Comparison of ENCODE assay signal across 1 cellular context in the genomic region with DNA sequence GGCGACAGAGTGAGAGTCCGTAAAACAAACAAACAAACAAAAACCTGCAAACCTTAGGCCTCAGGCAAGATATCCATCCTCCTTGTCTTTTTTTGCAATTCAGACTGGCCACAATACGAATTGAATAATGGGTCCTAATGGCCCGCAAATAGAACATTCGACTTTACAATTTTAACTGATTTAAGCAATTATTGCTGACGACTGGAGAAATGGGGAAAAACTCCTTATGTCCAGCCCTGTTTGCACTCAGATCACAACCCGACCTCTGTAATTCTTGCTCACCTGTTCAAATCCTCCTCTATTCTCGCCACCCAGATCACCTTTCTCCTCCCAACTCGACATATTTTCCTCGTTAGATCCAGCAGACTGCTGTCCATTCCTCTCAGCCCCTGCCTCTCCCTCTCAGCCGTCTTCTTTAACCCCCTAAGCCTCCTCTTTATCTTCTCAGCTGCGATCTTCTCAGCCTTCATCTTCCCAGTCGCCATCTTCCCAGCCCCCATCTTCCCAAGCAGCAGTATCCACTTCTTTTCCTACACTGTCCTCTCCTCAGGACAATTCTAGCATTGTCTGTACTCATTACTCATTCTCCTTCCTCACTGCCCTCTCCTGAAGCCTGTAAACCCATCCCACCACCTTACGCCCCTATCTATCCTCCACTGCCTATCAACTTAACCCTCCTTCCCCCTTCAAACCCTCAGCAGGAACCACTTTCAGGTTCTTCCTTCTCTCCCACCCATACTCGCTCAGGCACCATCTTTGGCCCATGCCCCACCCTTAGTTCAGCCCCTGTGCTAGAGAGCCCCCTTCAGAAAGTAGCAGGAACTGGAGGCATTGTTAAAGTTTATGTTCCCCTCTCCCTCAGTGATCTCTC.
TF ChIP-seq lines count a peak whose summit lies in the region.

No MANE protein-coding gene starts in this region.

TF ChIP-seq in K562, 482 proteins besides CTCF, POLR2A, EP300 and RAD21 (continued from another document and continues in another):
- TF ChIP-seq ETS1 (conservative IDR thresholded peaks at IDR 0.05; ENCODE audit: control insufficient read depth, low read depth, low read length) = no peak
- TF ChIP-seq, protein P1, sequence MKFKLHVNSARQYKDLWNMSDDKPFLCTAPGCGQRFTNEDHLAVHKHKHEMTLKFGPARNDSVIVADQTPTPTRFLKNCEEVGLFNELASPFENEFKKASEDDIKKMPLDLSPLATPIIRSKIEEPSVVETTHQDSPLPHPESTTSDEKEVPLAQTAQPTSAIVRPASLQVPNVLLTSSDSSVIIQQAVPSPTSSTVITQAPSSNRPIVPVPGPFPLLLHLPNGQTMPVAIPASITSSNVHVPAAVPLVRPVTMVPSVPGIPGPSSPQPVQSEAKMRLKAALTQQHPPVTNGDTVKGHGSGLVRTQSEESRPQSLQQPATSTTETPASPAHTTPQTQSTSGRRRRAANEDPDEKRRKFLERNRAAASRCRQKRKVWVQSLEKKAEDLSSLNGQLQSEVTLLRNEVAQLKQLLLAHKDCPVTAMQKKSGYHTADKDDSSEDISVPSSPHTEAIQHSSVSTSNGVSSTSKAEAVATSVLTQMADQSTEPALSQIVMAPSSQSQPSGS (CRISPR knock-in tag; IDR thresholded peaks at IDR 0.05) = no peak
- TF ChIP-seq MNT (conservative IDR thresholded peaks at IDR 0.05) = peak in 1 of 2 experiments; percentile 46; a peak in 1 of 4 replicates
- TF ChIP-seq, protein P2, sequence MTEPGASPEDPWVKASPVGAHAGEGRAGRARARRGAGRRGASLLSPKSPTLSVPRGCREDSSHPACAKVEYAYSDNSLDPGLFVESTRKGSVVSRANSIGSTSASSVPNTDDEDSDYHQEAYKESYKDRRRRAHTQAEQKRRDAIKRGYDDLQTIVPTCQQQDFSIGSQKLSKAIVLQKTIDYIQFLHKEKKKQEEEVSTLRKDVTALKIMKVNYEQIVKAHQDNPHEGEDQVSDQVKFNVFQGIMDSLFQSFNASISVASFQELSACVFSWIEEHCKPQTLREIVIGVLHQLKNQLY (CRISPR knock-in tag; conservative IDR thresholded peaks at IDR 0.05) = no peak
- no peak for TF ChIP-seq TCF7L2 (IDR thresholded peaks at IDR 0.05; ENCODE audit: low read depth, low read length)
- TF ChIP-seq TAF15 (IDR thresholded peaks at IDR 0.05; ENCODE audit: low read depth, low read length) = no peak
- no peak for TF ChIP-seq ZNF707 (CRISPR knock-in tag; conservative IDR thresholded peaks at IDR 0.05)
- no peak for TF ChIP-seq GATA2 (CRISPR knock-in tag; IDR thresholded peaks at IDR 0.05)
- no peak for TF ChIP-seq ETV5 (CRISPR knock-in tag; IDR thresholded peaks at IDR 0.05; ENCODE audit: low read depth)
- TF ChIP-seq, protein P3, sequence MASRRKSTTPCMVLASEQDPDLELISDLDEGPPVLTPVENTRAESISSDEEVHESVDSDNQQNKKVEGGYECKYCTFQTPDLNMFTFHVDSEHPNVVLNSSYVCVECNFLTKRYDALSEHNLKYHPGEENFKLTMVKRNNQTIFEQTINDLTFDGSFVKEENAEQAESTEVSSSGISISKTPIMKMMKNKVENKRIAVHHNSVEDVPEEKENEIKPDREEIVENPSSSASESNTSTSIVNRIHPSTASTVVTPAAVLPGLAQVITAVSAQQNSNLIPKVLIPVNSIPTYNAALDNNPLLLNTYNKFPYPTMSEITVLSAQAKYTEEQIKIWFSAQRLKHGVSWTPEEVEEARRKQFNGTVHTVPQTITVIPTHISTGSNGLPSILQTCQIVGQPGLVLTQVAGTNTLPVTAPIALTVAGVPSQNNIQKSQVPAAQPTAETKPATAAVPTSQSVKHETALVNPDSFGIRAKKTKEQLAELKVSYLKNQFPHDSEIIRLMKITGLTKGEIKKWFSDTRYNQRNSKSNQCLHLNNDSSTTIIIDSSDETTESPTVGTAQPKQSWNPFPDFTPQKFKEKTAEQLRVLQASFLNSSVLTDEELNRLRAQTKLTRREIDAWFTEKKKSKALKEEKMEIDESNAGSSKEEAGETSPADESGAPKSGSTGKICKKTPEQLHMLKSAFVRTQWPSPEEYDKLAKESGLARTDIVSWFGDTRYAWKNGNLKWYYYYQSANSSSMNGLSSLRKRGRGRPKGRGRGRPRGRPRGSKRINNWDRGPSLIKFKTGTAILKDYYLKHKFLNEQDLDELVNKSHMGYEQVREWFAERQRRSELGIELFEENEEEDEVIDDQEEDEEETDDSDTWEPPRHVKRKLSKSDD (conservative IDR thresholded peaks at IDR 0.05; ENCODE audit: low read length) = no peak
- no peak for TF ChIP-seq ILK (tag; IDR thresholded peaks at IDR 0.05; ENCODE audit: borderline replicate concordance, low read depth)
- TF ChIP-seq HIVEP1 (CRISPR knock-in tag; IDR thresholded peaks at IDR 0.05) = no peak
- no peak for TF ChIP-seq XRCC3 (IDR thresholded peaks at IDR 0.05)
- TF ChIP-seq, protein P4, sequence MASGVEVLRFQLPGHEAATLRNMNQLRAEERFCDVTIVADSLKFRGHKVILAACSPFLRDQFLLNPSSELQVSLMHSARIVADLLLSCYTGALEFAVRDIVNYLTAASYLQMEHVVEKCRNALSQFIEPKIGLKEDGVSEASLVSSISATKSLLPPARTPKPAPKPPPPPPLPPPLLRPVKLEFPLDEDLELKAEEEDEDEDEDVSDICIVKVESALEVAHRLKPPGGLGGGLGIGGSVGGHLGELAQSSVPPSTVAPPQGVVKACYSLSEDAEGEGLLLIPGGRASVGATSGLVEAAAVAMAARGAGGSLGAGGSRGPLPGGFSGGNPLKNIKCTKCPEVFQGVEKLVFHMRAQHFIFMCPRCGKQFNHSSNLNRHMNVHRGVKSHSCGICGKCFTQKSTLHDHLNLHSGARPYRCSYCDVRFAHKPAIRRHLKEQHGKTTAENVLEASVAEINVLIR (CRISPR knock-in tag; IDR thresholded peaks at IDR 0.05) = no peak
- no peak for TF ChIP-seq ZNF282 (CRISPR knock-in tag; IDR thresholded peaks at IDR 0.05)
- TF ChIP-seq, protein P5, sequence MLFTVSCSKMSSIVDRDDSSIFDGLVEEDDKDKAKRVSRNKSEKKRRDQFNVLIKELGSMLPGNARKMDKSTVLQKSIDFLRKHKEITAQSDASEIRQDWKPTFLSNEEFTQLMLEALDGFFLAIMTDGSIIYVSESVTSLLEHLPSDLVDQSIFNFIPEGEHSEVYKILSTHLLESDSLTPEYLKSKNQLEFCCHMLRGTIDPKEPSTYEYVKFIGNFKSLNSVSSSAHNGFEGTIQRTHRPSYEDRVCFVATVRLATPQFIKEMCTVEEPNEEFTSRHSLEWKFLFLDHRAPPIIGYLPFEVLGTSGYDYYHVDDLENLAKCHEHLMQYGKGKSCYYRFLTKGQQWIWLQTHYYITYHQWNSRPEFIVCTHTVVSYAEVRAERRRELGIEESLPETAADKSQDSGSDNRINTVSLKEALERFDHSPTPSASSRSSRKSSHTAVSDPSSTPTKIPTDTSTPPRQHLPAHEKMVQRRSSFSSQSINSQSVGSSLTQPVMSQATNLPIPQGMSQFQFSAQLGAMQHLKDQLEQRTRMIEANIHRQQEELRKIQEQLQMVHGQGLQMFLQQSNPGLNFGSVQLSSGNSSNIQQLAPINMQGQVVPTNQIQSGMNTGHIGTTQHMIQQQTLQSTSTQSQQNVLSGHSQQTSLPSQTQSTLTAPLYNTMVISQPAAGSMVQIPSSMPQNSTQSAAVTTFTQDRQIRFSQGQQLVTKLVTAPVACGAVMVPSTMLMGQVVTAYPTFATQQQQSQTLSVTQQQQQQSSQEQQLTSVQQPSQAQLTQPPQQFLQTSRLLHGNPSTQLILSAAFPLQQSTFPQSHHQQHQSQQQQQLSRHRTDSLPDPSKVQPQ (CRISPR knock-in tag; IDR thresholded peaks at IDR 0.05; ENCODE audit: borderline replicate concordance) = no peak
- no peak for TF ChIP-seq XRCC5 (IDR thresholded peaks at IDR 0.05; ENCODE audit: low read depth, low read length)
- no peak for TF ChIP-seq ZNF146 (CRISPR knock-in tag; IDR thresholded peaks at IDR 0.05; ENCODE audit: unreplicated experiment)
- no peak for TF ChIP-seq STAT5A (IDR thresholded peaks at IDR 0.05; ENCODE audit: borderline replicate concordance, low read length)
- peak; percentile 97 for TF ChIP-seq BRD9 (IDR thresholded peaks at IDR 0.05; ENCODE audit: low read depth, partially characterized antibody)
- TF ChIP-seq ZNF165 (CRISPR knock-in tag; IDR thresholded peaks at IDR 0.05; ENCODE audit: borderline replicate concordance) = no peak
- TF ChIP-seq ZNF644 (tag; IDR thresholded peaks at IDR 0.05; ENCODE audit: low read depth) = no peak
- TF ChIP-seq, protein P6, sequence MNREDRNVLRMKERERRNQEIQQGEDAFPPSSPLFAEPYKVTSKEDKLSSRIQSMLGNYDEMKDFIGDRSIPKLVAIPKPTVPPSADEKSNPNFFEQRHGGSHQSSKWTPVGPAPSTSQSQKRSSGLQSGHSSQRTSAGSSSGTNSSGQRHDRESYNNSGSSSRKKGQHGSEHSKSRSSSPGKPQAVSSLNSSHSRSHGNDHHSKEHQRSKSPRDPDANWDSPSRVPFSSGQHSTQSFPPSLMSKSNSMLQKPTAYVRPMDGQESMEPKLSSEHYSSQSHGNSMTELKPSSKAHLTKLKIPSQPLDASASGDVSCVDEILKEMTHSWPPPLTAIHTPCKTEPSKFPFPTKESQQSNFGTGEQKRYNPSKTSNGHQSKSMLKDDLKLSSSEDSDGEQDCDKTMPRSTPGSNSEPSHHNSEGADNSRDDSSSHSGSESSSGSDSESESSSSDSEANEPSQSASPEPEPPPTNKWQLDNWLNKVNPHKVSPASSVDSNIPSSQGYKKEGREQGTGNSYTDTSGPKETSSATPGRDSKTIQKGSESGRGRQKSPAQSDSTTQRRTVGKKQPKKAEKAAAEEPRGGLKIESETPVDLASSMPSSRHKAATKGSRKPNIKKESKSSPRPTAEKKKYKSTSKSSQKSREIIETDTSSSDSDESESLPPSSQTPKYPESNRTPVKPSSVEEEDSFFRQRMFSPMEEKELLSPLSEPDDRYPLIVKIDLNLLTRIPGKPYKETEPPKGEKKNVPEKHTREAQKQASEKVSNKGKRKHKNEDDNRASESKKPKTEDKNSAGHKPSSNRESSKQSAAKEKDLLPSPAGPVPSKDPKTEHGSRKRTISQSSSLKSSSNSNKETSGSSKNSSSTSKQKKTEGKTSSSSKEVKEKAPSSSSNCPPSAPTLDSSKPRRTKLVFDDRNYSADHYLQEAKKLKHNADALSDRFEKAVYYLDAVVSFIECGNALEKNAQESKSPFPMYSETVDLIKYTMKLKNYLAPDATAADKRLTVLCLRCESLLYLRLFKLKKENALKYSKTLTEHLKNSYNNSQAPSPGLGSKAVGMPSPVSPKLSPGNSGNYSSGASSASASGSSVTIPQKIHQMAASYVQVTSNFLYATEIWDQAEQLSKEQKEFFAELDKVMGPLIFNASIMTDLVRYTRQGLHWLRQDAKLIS (CRISPR knock-in tag; IDR thresholded peaks at IDR 0.05) = 0 out of 2 replicates have a peak, but pooled peaks have one; percentile 57
- TF ChIP-seq HNRNPK (IDR thresholded peaks at IDR 0.05; ENCODE audit: low read depth, low read length, poor library complexity, severe bottlenecking) = no peak
- peak; percentile 73 for TF ChIP-seq C11orf30 (IDR thresholded peaks at IDR 0.05; ENCODE audit: low read depth)
- TF ChIP-seq ZNF324 (CRISPR knock-in tag; IDR thresholded peaks at IDR 0.05) = no peak
- no peak for TF ChIP-seq ZNF354B (CRISPR knock-in tag; IDR thresholded peaks at IDR 0.05)
- TF ChIP-seq ZBTB7A (IDR thresholded peaks at IDR 0.05; ENCODE audit: borderline replicate concordance, control insufficient read depth, low read depth, low read length) = no peak
- TF ChIP-seq NCOA2 (IDR thresholded peaks at IDR 0.05; ENCODE audit: partially characterized antibody in 2 of 2) = no peak
- no peak for TF ChIP-seq HDAC6 (IDR thresholded peaks at IDR 0.05; ENCODE audit: low read depth, low read length)
- TF ChIP-seq, protein P7, sequence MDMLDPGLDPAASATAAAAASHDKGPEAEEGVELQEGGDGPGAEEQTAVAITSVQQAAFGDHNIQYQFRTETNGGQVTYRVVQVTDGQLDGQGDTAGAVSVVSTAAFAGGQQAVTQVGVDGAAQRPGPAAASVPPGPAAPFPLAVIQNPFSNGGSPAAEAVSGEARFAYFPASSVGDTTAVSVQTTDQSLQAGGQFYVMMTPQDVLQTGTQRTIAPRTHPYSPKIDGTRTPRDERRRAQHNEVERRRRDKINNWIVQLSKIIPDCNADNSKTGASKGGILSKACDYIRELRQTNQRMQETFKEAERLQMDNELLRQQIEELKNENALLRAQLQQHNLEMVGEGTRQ (CRISPR knock-in tag; IDR thresholded peaks at IDR 0.05) = no peak
- TF ChIP-seq CBX5 (IDR thresholded peaks at IDR 0.05; ENCODE audit: borderline replicate concordance, low read depth) = no peak
- no peak for TF ChIP-seq HMG20A (CRISPR knock-in tag; conservative IDR thresholded peaks at IDR 0.05)
- TF ChIP-seq SMC3 (conservative IDR thresholded peaks at IDR 0.05; ENCODE audit: insufficient read depth, low read depth, low read length) = no peak; the same call in 1 of the 2 replicates
- no peak for TF ChIP-seq MXI1 (IDR thresholded peaks at IDR 0.05; ENCODE audit: low read depth, low read length)
- no peak for TF ChIP-seq ZNF217 (CRISPR knock-in tag; IDR thresholded peaks at IDR 0.05)
- TF ChIP-seq FOXA3 (CRISPR knock-in tag; conservative IDR thresholded peaks at IDR 0.05 in 1 of 2, IDR thresholded peaks at IDR 0.05 in 1 of 2) = no peak
- peak; percentile 53; the same call in 1 of the 2 replicates for TF ChIP-seq NCOA1 (IDR thresholded peaks at IDR 0.05; ENCODE audit: low read depth)
- TF ChIP-seq, protein P8, sequence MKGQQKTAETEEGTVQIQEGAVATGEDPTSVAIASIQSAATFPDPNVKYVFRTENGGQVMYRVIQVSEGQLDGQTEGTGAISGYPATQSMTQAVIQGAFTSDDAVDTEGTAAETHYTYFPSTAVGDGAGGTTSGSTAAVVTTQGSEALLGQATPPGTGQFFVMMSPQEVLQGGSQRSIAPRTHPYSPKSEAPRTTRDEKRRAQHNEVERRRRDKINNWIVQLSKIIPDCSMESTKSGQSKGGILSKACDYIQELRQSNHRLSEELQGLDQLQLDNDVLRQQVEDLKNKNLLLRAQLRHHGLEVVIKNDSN (CRISPR knock-in tag; IDR thresholded peaks at IDR 0.05) = no peak
